ENCODE assay signal across 21 cellular contexts in genomic region chr20:1872456-1873183, GRCh38. TPM values are rescaled to one million over a fixed set of nuclear protein-coding genes. Genes with fewer than 3 reads are reported as not detected.
A peak's percentile ranks its signal among the peaks of the same experiment; 100 is the strongest.
DNase-seq lines count a peak whose midpoint lies in the region; ATAC-seq and TF ChIP-seq lines count a peak whose summit lies in the region.
"Had no signal": no experiment of that assay in that cellular context is flagged by ENCODE, and none has a peak within 500 bp of the region (broad histone marks: within the 10 kb centered on the region; RNA-seq: fewer than 3 reads in every experiment).

No MANE protein-coding gene starts in this region.

- 0 out of 2 replicates have a peak, but pooled peaks cover 2% of the 10 kb centered on the region for H3K9me3 ChIP-seq in IMR-90 (ENCODE audit: control insufficient read depth, insufficient read depth, low read length)
- H3K9me3 ChIP-seq: esophagus squamous epithelium, sigmoid colon had no signal

- 0 out of 2 replicates have a peak overlapping the region, but pooled peaks have one; percentile 4 for H2AK5ac ChIP-seq in IMR-90 (ENCODE audit: low read depth, low read length)

- no peak overlapping the region for H3K27ac Mint-ChIP-seq in activated naive CD8-positive, alpha-beta T cell treated with anti-CD3 and anti-CD28 coated beads, Interleukin-2, amount 50 U/mL, for 24 hours
- H3K27ac Mint-ChIP-seq in activated naive CD8-positive, alpha-beta T cell treated with anti-CD3 and anti-CD28 coated beads for 36 hours: no peak overlapping the region
- peak overlapping the region; percentile 45 for H3K27ac Mint-ChIP-seq in type B pancreatic cell
- H3K27ac Mint-ChIP-seq: CD8-positive, alpha-beta T cell; nephron progenitor cell had no signal

- in situ Hi-C loops in IMR-90 (cut with MboI; ENCODE audit: low sequenced_read_pairs): no loop called here

- POLR2A ChIA-PET in IMR-90 (lab: Charles Lee; ENCODE audit: unreplicated experiment): no interaction called here

- no peak for TF ChIP-seq CTCF in IMR-90 (conservative IDR thresholded peaks at IDR 0.05; ENCODE audit: low read depth, low read length)
- TF ChIP-seq CTCF in type B pancreatic cell (conservative IDR thresholded peaks at IDR 0.05): no peak

- BruUV-seq in IMR-90 (replicated peaks; lab: Mats Ljungman, UMichigan): no TSS peak

- no peaks in the 10 kb centered on the region for H4K20me1 ChIP-seq in IMR-90 (ENCODE audit: insufficient read depth, low read length)

- no peak overlapping the region for H3K18ac ChIP-seq in IMR-90 (ENCODE audit: low read depth, low read length)

- no peak overlapping the region for H4K5ac ChIP-seq in IMR-90 (ENCODE audit: low read depth, low read length)

- H2AFZ ChIP-seq in IMR-90 (replicated peaks; ENCODE audit: low read length, poor library complexity): no peak overlapping the region

- peak overlapping the region; percentile 14 for H2AK9ac ChIP-seq in IMR-90 (replicated peaks; ENCODE audit: low read depth, low read length, poor library complexity)

- peaks cover 17% of the 10 kb centered on the region for H3K4me1 Mint-ChIP-seq in activated naive CD8-positive, alpha-beta T cell treated with anti-CD3 and anti-CD28 coated beads, Interleukin-2, amount 50 U/mL, for 24 hours
- H3K4me1 Mint-ChIP-seq in activated naive CD8-positive, alpha-beta T cell treated with anti-CD3 and anti-CD28 coated beads for 36 hours: no peaks in the 10 kb centered on the region
- H3K4me1 Mint-ChIP-seq in type B pancreatic cell (ENCODE audit: unreplicated experiment): peaks cover 19% of the 10 kb centered on the region
- H3K4me1 Mint-ChIP-seq: central memory CD8-positive, alpha-beta T cell had no signal

- no peaks in the 10 kb centered on the region for H3K9me3 Mint-ChIP-seq in activated naive CD8-positive, alpha-beta T cell treated with anti-CD3 and anti-CD28 coated beads, Interleukin-2, amount 50 U/mL, for 24 hours
- no peaks in the 10 kb centered on the region for H3K9me3 Mint-ChIP-seq in activated naive CD8-positive, alpha-beta T cell treated with anti-CD3 and anti-CD28 coated beads for 36 hours
- no peaks in the 10 kb centered on the region for H3K9me3 Mint-ChIP-seq in type B pancreatic cell
- H3K9me3 Mint-ChIP-seq: CD8-positive, alpha-beta T cell; central memory CD8-positive, alpha-beta T cell; nephron progenitor cell had no signal

- no peak overlapping the region for H3K56ac ChIP-seq in IMR-90 (ENCODE audit: extremely low read depth, insufficient read depth, low read length)

- no peak overlapping the region for H2BK5ac ChIP-seq in IMR-90 (ENCODE audit: low read depth, low read length, poor library complexity, severe bottlenecking)

- no peak overlapping the region for H2BK120ac ChIP-seq in IMR-90 (ENCODE audit: low read depth, low read length)

- H4K8ac ChIP-seq in IMR-90 (ENCODE audit: low read depth in 2 of 2, low read length in 2 of 2): no peak overlapping the region

- dilution Hi-C loops in IMR-90 (cut with HindIII; ENCODE audit: low sequenced_read_pairs, unreplicated experiment): no loop called here

- TF ChIP-seq POLR2A in IMR-90 (IDR thresholded peaks at IDR 0.05; ENCODE audit: low read depth, low read length): no peak

- CTCF ChIA-PET in IMR-90 (lab: Yijun Ruan, JAX): no interaction called here

- no peak overlapping the region for H2BK15ac ChIP-seq in IMR-90 (ENCODE audit: low read depth, low read length)

- no peak for TF ChIP-seq RAD21 in IMR-90 (IDR thresholded peaks at IDR 0.05; ENCODE audit: low read length)

- no peaks in the 10 kb centered on the region for H3K9me1 ChIP-seq in IMR-90 (ENCODE audit: insufficient read depth, low read length)

- H3K4me2 ChIP-seq in IMR-90 (ENCODE audit: low read depth, low read length): no peak overlapping the region

- H4K91ac ChIP-seq in IMR-90 (ENCODE audit: insufficient read depth, low read depth, low read length): no peak overlapping the region

- H3K4me1 ChIP-seq in IMR-90 (ENCODE audit: control insufficient read depth, insufficient read depth, low read length): 0 out of 2 replicates have a peak, but pooled peaks cover 1% of the 10 kb centered on the region
- H3K4me1 ChIP-seq: esophagus squamous epithelium, sigmoid colon had no signal

- H3K4ac ChIP-seq in IMR-90 (ENCODE audit: low read depth, low read length): no peak overlapping the region

- ATAC-seq in activated naive CD8-positive, alpha-beta T cell treated with anti-CD3 and anti-CD28 coated beads, Interleukin-2, amount 50 U/mL, for 24 hours: peak; percentile 66
- no peak for ATAC-seq in IMR-90 (ENCODE audit: low read depth)
- peak; percentile 69 for ATAC-seq in esophagus mucosa
- no peak for ATAC-seq in HG03378 (IDR thresholded peaks at IDR 0.05; ENCODE audit: unreplicated experiment)
- ATAC-seq: CD8-positive, alpha-beta T cell had no signal

- H3K4me3 Mint-ChIP-seq in activated naive CD8-positive, alpha-beta T cell treated with anti-CD3 and anti-CD28 coated beads, Interleukin-2, amount 50 U/mL, for 24 hours: no peak overlapping the region
- no peak overlapping the region for H3K4me3 Mint-ChIP-seq in activated naive CD8-positive, alpha-beta T cell treated with anti-CD3 and anti-CD28 coated beads for 36 hours
- H3K4me3 Mint-ChIP-seq in type B pancreatic cell: no peak overlapping the region
- H3K4me3 Mint-ChIP-seq: CD8-positive, alpha-beta T cell; central memory CD8-positive, alpha-beta T cell; nephron progenitor cell had no signal

- intact Hi-C loops in IMR-90 (cut with micrococcal nuclease): no loop called here

- no peaks in the 10 kb centered on the region for H3K36me3 ChIP-seq in IMR-90 (ENCODE audit: control insufficient read depth, insufficient read depth, low read length)
- H3K36me3 ChIP-seq: esophagus squamous epithelium, sigmoid colon had no signal

- H3K23ac ChIP-seq in IMR-90 (ENCODE audit: low read depth, low read length): no peak overlapping the region

- H2BK20ac ChIP-seq in IMR-90 (ENCODE audit: low read depth, low read length): no peak overlapping the region

- H3K4me3 ChIP-seq in IMR-90 (ENCODE audit: insufficient read depth, low read depth, low read length): no peak overlapping the region
- H3K4me3 ChIP-seq: esophagus squamous epithelium, sigmoid colon, SK-N-MC had no signal

- H3K27me3 Mint-ChIP-seq in activated naive CD8-positive, alpha-beta T cell treated with anti-CD3 and anti-CD28 coated beads, Interleukin-2, amount 50 U/mL, for 24 hours: peaks cover 20% of the 10 kb centered on the region
- H3K27me3 Mint-ChIP-seq in activated naive CD8-positive, alpha-beta T cell treated with anti-CD3 and anti-CD28 coated beads for 36 hours: peaks cover 29% of the 10 kb centered on the region
- no peaks in the 10 kb centered on the region for H3K27me3 Mint-ChIP-seq in type B pancreatic cell

- H3K27ac ChIP-seq in IMR-90 (ENCODE audit: insufficient read depth, low read length): no peak overlapping the region
- H3K27ac ChIP-seq: esophagus squamous epithelium, sigmoid colon, SK-N-MC had no signal

- no CpG with 5 or more reads among the region's 3 CpGs for WGBS in IMR-90 (ENCODE audit: extremely low coverage in 2 of 2, insufficient read length in 1 of 2), 2 experiments

- H3K27me3 ChIP-seq in IMR-90 (ENCODE audit: control insufficient read depth, insufficient read depth, low read length): peaks cover 4% of the 10 kb centered on the region; the same call in 1 of the 2 replicates

- H3K14ac ChIP-seq in IMR-90 (replicated peaks; ENCODE audit: low read depth, low read length): no peak overlapping the region

- H3K79me1 ChIP-seq in IMR-90 (ENCODE audit: low read depth in 1 of 2, low read length in 2 of 2): no peaks in the 10 kb centered on the region

- no peak overlapping the region for H3K9ac ChIP-seq in IMR-90 (ENCODE audit: low read depth, low read length)

- H3K36me3 Mint-ChIP-seq in activated naive CD8-positive, alpha-beta T cell treated with anti-CD3 and anti-CD28 coated beads, Interleukin-2, amount 50 U/mL, for 24 hours (ENCODE audit: low read depth): no peaks in the 10 kb centered on the region
- H3K36me3 Mint-ChIP-seq in activated naive CD8-positive, alpha-beta T cell treated with anti-CD3 and anti-CD28 coated beads for 36 hours: no peaks in the 10 kb centered on the region
- no peaks in the 10 kb centered on the region for H3K36me3 Mint-ChIP-seq in type B pancreatic cell
- H3K36me3 Mint-ChIP-seq: CD8-positive, alpha-beta T cell had no signal

- DNase-seq in activated naive CD8-positive, alpha-beta T cell treated with anti-CD3 and anti-CD28 coated beads, Interleukin-2, amount 50 U/mL, for 24 hours: no peak
- DNase-seq in activated naive CD8-positive, alpha-beta T cell treated with anti-CD3 and anti-CD28 coated beads for 36 hours: no peak
- DNase-seq in IMR-90: no peak
- no peak for DNase-seq in type B pancreatic cell (ENCODE audit: extremely low spot score, unreplicated experiment)
- DNase-seq in NCI-H1417 (lab: John Stamatoyannopoulos, UW): no peak
- DNase-seq: activated CD8-positive, alpha-beta memory T cell treated with anti-CD3 and anti-CD28 coated beads, Interleukin-2, amount 50 U/mL, for 48 hours; aorta; CD8-positive, alpha-beta T cell; DMS53; esophagus squamous epithelium; Kasumi-1; NCI-H1105 treated with DMSO at 0.1 percent for 48 hours; NCI-H2081 treated with DMSO at 0.1 percent for 48 hours; NCI-H510A; nephron progenitor cell; sigmoid colon; T1000 had no signal

TF ChIP-seq in IMR-90, 13 proteins besides CTCF, POLR2A, EP300 and RAD21:
- TF ChIP-seq CEBPB (IDR thresholded peaks at IDR 0.05; ENCODE audit: low read depth, low read length) (peak; percentile 53), RCOR1 (IDR thresholded peaks at IDR 0.05; ENCODE audit: insufficient replicate concordance, low read length) (no peak)

RNA-seq across cellular contexts. Expression of gene SIRPA, which starts 22.6 kb away (rescaled TPM):
- total RNA-seq in activated naive CD8-positive, alpha-beta T cell treated with anti-CD3 and anti-CD28 coated beads for 36 hours: under 1 TPM; 0.12 to 0.31 TPM
- total RNA-seq in IMR-90 (2012; rRNA removed) (9.7 and 9.9 TPM in 2 replicates), esophagus mucosa (15.1 TPM), type B pancreatic cell (ENCODE audit: low replicate concordance) (11.4 and 12.3 TPM in 2 replicates)
- 37.2 and 40.2 TPM in 2 replicates for polyA plus RNA-seq in IMR-90 (2012; rRNA removed)
- 25.7 and 34.3 TPM in 2 replicates for polyA plus RNA-seq in IMR-90 (2012; cell fraction: cytosol; rRNA removed)
- polyA plus RNA-seq in IMR-90 (2012; cell fraction: nucleus; rRNA removed; ENCODE audit: low replicate concordance): 30.5 and 36.1 TPM in 2 replicates
- total RNA-seq: CD8-positive, alpha-beta T cell had no signal

Comparison
In these comparisons a context has a peak if more than half of its experiments do, and no peak if none do; other contexts are left out.
1. ATAC-seq: peak in activated naive CD8-positive, alpha-beta T cell treated with anti-CD3 and anti-CD28 coated beads, Interleukin-2, amount 50 U/mL, for 24 hours (single experiment) and esophagus mucosa (single experiment); none in IMR-90 (single experiment) and HG03378 (single experiment).